Comparison of ENCODE assay signal across 7 cellular contexts in genomic region chr4:9659678-9660077, GRCh38.
A peak's percentile ranks its signal among the peaks of the same experiment; 100 is the strongest.
DNase-seq lines count a peak whose midpoint lies in the region; ATAC-seq, FAIRE-seq and TF ChIP-seq lines count a peak whose summit lies in the region.
"Not testable (repeated sequence)": the region's sequence is repeated elsewhere in the genome, so short reads cannot be mapped to it uniquely, and the experiment has no call there.

No MANE protein-coding gene starts in this region.

- not testable (repeated sequence) for H2AK5ac ChIP-seq in mesendoderm (ENCODE audit: low read length)

- intact Hi-C loops in breast epithelium (cut with DNase I; ENCODE audit: low total_unique reads), result not testable (repeated sequence)

- not testable (repeated sequence) for H3K4me1 Mint-ChIP-seq in activated CD4-positive, alpha-beta T cell treated with anti-CD3 and anti-CD28 coated beads, Interleukin-2, amount 10 ng/mL, durations not matched to agents 7 days and 5 days

- H3K9me3 ChIP-seq in breast epithelium; smooth muscle cell (replicated peaks; ENCODE audit: low read depth): not testable (repeated sequence)

- ATAC-seq in foreskin keratinocyte, result not testable (repeated sequence)

- WGBS in mesendoderm (ENCODE audit: extremely low coverage, insufficient coverage, low lambda C conversion rate), result no CpG with 5 or more reads among the region's 14 CpGs
- WGBS in smooth muscle cell (ENCODE audit: low lambda C conversion rate), result 21% methylated on average over 14 of the region's 14 CpGs

- not testable (repeated sequence) for H3F3A ChIP-seq in smooth muscle cell (ENCODE audit: low read depth)

- not testable (repeated sequence) for H3K27me3 Mint-ChIP-seq in activated CD4-positive, alpha-beta T cell treated with anti-CD3 and anti-CD28 coated beads, Interleukin-2, amount 10 ng/mL, durations not matched to agents 7 days and 5 days

- not testable (repeated sequence) for H3K36me3 Mint-ChIP-seq in activated CD4-positive, alpha-beta T cell treated with anti-CD3 and anti-CD28 coated beads, Interleukin-2, amount 10 ng/mL, durations not matched to agents 7 days and 5 days (ENCODE audit: low read depth)

- not testable (repeated sequence) for H3K27ac ChIP-seq in breast epithelium; foreskin keratinocyte; mesendoderm (ENCODE audit: low read depth, low read length); smooth muscle cell (ENCODE audit: low read depth)

- not testable (repeated sequence) for H3K23ac ChIP-seq in mesendoderm (ENCODE audit: low read length)

- H3K4ac ChIP-seq in mesendoderm (ENCODE audit: low read depth, low read length), result not testable (repeated sequence)

- H4K5ac ChIP-seq in mesendoderm (ENCODE audit: low read length), result not testable (repeated sequence)

- H3K4me3 Mint-ChIP-seq in activated CD4-positive, alpha-beta T cell treated with anti-CD3 and anti-CD28 coated beads, Interleukin-2, amount 10 ng/mL, durations not matched to agents 7 days and 5 days, result not testable (repeated sequence)

- not testable (repeated sequence) for H4K8ac ChIP-seq in mesendoderm (ENCODE audit: low read depth, low read length)

- CTCF ChIA-PET in activated CD4-positive, alpha-beta T cell treated with anti-CD3 and anti-CD28 coated beads, Interleukin-2, amount 10 ng/mL, durations not matched to agents 7 days and 5 days (lab: Charles Lee), result not testable (repeated sequence)

- POLR2A ChIA-PET in activated CD4-positive, alpha-beta T cell treated with anti-CD3 and anti-CD28 coated beads, Interleukin-2, amount 10 ng/mL, durations not matched to agents 7 days and 5 days (lab: Charles Lee), result not testable (repeated sequence)

- not testable (repeated sequence) for H4K20me1 ChIP-seq in smooth muscle cell (ENCODE audit: low read depth)

- not testable (repeated sequence) for H3K56ac ChIP-seq in mesendoderm (ENCODE audit: low read length)

- FAIRE-seq in G401.6 (lab: Jason Lieb, UNC), result peak; percentile 45

- H2BK120ac ChIP-seq in mesendoderm (ENCODE audit: low read depth, low read length), result not testable (repeated sequence)

- not testable (repeated sequence) for H2AFZ ChIP-seq in smooth muscle cell (ENCODE audit: low read depth)

- H3K4me1 ChIP-seq in breast epithelium; foreskin keratinocyte; mesendoderm (ENCODE audit: control insufficient read depth, low read depth, low read length); smooth muscle cell (ENCODE audit: low read depth): not testable (repeated sequence)

- not testable (repeated sequence) for H3K4me2 ChIP-seq in mesendoderm (ENCODE audit: low read length); smooth muscle cell

- not testable (repeated sequence) for H3K9me3 Mint-ChIP-seq in activated CD4-positive, alpha-beta T cell treated with anti-CD3 and anti-CD28 coated beads, Interleukin-2, amount 10 ng/mL, durations not matched to agents 7 days and 5 days

- not testable (repeated sequence) for H3K18ac ChIP-seq in mesendoderm (ENCODE audit: low read length)

- not testable (repeated sequence) for TF ChIP-seq POLR2A in breast epithelium (IDR thresholded peaks at IDR 0.05)

- H2BK15ac ChIP-seq in mesendoderm (replicated peaks; ENCODE audit: low read depth), result not testable (repeated sequence)

- H3K27me3 ChIP-seq in breast epithelium; foreskin keratinocyte; mesendoderm (ENCODE audit: insufficient read depth, low read length, poor library complexity); smooth muscle cell (ENCODE audit: low read depth): not testable (repeated sequence)

- not testable (repeated sequence) for H3K9ac ChIP-seq in mesendoderm (ENCODE audit: low read length); smooth muscle cell (ENCODE audit: low read depth)

- not testable (repeated sequence) for H3K36me3 ChIP-seq in breast epithelium; mesendoderm (ENCODE audit: control insufficient read depth, insufficient read depth, low read length); smooth muscle cell (ENCODE audit: low read depth)

- peak; percentile 55 for TF ChIP-seq CTCF in LNCaP clone FGC (IDR thresholded peaks at IDR 0.05; ENCODE audit: control insufficient read depth, extremely low read depth, insufficient read depth)
- peak; percentile 21 to 71 (median 43) for TF ChIP-seq CTCF in breast epithelium (IDR thresholded peaks at IDR 0.05)
- TF ChIP-seq CTCF in foreskin keratinocyte (conservative IDR thresholded peaks at IDR 0.05), result peak; percentile 63
- peak; percentile 42 for TF ChIP-seq CTCF in smooth muscle cell (IDR thresholded peaks at IDR 0.05; ENCODE audit: borderline replicate concordance, insufficient read depth, poor library complexity, severe bottlenecking)

- H3K79me1 ChIP-seq in mesendoderm (ENCODE audit: low read length), result not testable (repeated sequence)

- DNase-seq in LNCaP clone FGC (ENCODE audit: low read depth); breast epithelium (ENCODE audit: low spot score in 2 of 2); smooth muscle cell (lab: John Stamatoyannopoulos, UW; ENCODE audit: unreplicated experiment): not testable (repeated sequence)
- DNase-seq in activated CD4-positive, alpha-beta T cell treated with anti-CD3 and anti-CD28 coated beads, Interleukin-2, amount 10 ng/mL, durations not matched to agents 7 days and 5 days, result peak; percentile 7
- DNase-seq in foreskin keratinocyte (peak in 1 of 2 donors; percentile 0), mesendoderm (peak; percentile 26)

- H3K79me2 ChIP-seq in mesendoderm (ENCODE audit: control insufficient read depth, insufficient read depth, low read length); smooth muscle cell (ENCODE audit: low read depth): not testable (repeated sequence)

- H2BK5ac ChIP-seq in mesendoderm (ENCODE audit: low read length), result not testable (repeated sequence)

- not testable (repeated sequence) for H3K4me3 ChIP-seq in LNCaP clone FGC (ENCODE audit: low read depth, low read length); breast epithelium; mesendoderm (ENCODE audit: low read length); smooth muscle cell

- H3K27ac Mint-ChIP-seq in activated CD4-positive, alpha-beta T cell treated with anti-CD3 and anti-CD28 coated beads, Interleukin-2, amount 10 ng/mL, durations not matched to agents 7 days and 5 days, result not testable (repeated sequence)
